ENCODE assay signal across 8 cellular contexts in genomic region chr4:185707622-185708021, GRCh38.
DNase-seq lines count a peak whose midpoint lies in the region; ATAC-seq, FAIRE-seq and TF ChIP-seq lines count a peak whose summit lies in the region.
"Not testable (repeated sequence)": the region's sequence is repeated elsewhere in the genome, so short reads cannot be mapped to it uniquely, and the experiment has no call there.

No MANE protein-coding gene starts in this region.

- not testable (repeated sequence) for H3K27me3 Mint-ChIP-seq in neural progenitor cell (ENCODE audit: insufficient read depth, low read depth)

- not testable (repeated sequence) for BruUV-seq in endothelial cell of umbilical vein (replicated peaks; lab: Mats Ljungman, UMichigan)

- peaks cover 15% of the 10 kb centered on the region for H3K9me3 Mint-ChIP-seq in neural progenitor cell

- H3K9ac ChIP-seq in endothelial cell of umbilical vein (replicated peaks; ENCODE audit: extremely low read depth, insufficient read depth, low read length); neural progenitor cell: not testable (repeated sequence)

- dilution Hi-C loops in endothelial cell of umbilical vein (cut with MboI; ENCODE audit: extremely low pct_ligation_motif_present, low sequenced_read_pairs) = not testable (repeated sequence)

- intact Hi-C loops in adrenal gland (cut with DNase I); heart right ventricle (cut with DNase I): not testable (repeated sequence)
- intact Hi-C loops in endothelial cell of umbilical vein (cut with micrococcal nuclease) = loop anchor here (1.0 to 2.0 kb wide), 2 partner anchors 13 to 65 kb away; no protein-coding TSS in a partner anchor

- not testable (repeated sequence) for H3K9me1 ChIP-seq in endothelial cell of umbilical vein (replicated peaks; ENCODE audit: control insufficient read depth, extremely low read depth, insufficient read depth, low read length)

- CTCF ChIA-PET in endothelial cell of umbilical vein (lab: Charles Lee) = interaction anchor here (1.5 kb wide), 2 partner anchors 67 to 314 kb away, joined by 3 to 4 read pairs; no protein-coding TSS in a partner anchor

- H3K27ac Mint-ChIP-seq in neural progenitor cell = peak overlapping the region; percentile 34

- FAIRE-seq in RCC 7860 (lab: Jason Lieb, UNC); endothelial cell of umbilical vein (lab: Jason Lieb, UNC): not testable (repeated sequence)

- DNase-seq in ELR (ENCODE audit: low read depth) (peak; percentile 41), RCC 7860 (ENCODE audit: low spot score) (peak; percentile 61), adrenal gland (peak in 1 of 7 donors; percentile 25), stromal cell of bone marrow (ENCODE audit: low read depth) (peak; percentile 69)
- not testable (repeated sequence) for DNase-seq in endothelial cell of umbilical vein (ENCODE audit: low read depth, low spot score); heart right ventricle; neural progenitor cell (ENCODE audit: low spot score)

- H4K20me1 ChIP-seq in endothelial cell of umbilical vein (replicated peaks; ENCODE audit: control insufficient read depth, extremely low read depth, insufficient read depth, low read length); neural progenitor cell (ENCODE audit: low read depth): not testable (repeated sequence)

- H3K4me1 ChIP-seq in adrenal gland (replicated peaks in 1 of 2) (peaks cover 5 to 58% of the 10 kb centered on the region in 2 donors), endothelial cell of umbilical vein (ENCODE audit: control insufficient read depth, extremely low read depth, insufficient read depth, low read length) (peaks cover 42% of the 10 kb centered on the region), heart right ventricle (peaks cover 3 to 68% (median 30%) of the 10 kb centered on the region in 9 donors)
- not testable (repeated sequence) for H3K4me1 ChIP-seq in neural progenitor cell

- H3K9me3 ChIP-seq in adrenal gland (replicated peaks in 1 of 3); endothelial cell of umbilical vein (replicated peaks; ENCODE audit: control insufficient read depth, insufficient read depth, low read length); neural progenitor cell (ENCODE audit: low read depth): not testable (repeated sequence)
- H3K9me3 ChIP-seq in heart right ventricle = peaks cover 0 to 17% (median 3%) of the 10 kb centered on the region in 11 donors

- H3K27ac ChIP-seq in adrenal gland (peak overlapping the region; percentile 22 to 79 (median 41)), endothelial cell of umbilical vein (ENCODE audit: insufficient read depth, low read depth, low read length) (peak overlapping the region; percentile 83), heart right ventricle (peak overlapping the region in 7 of 10 donors; percentile 29 to 74 (median 65))
- H3K27ac ChIP-seq in neural progenitor cell = not testable (repeated sequence)

- H3K79me2 ChIP-seq in endothelial cell of umbilical vein (ENCODE audit: control insufficient read depth, insufficient read depth, low read length); neural progenitor cell (ENCODE audit: low read depth): not testable (repeated sequence)

- H3F3A ChIP-seq in neural progenitor cell (ENCODE audit: low read depth) = not testable (repeated sequence)

- not testable (repeated sequence) for H3K27me3 ChIP-seq in adrenal gland; endothelial cell of umbilical vein (ENCODE audit: control insufficient read depth in 2 of 2, insufficient read depth in 2 of 2, low read length in 2 of 2); heart right ventricle; neural progenitor cell

- peak; percentile 35 for ATAC-seq in HG02798 (IDR thresholded peaks at IDR 0.05; ENCODE audit: poor library complexity, unreplicated experiment)
- not testable (repeated sequence) for ATAC-seq in heart right ventricle

- not testable (repeated sequence) for H3K4me3 Mint-ChIP-seq in neural progenitor cell

- H3K4me3 ChIP-seq in adrenal gland; endothelial cell of umbilical vein (replicated peaks in 1 of 3; ENCODE audit: insufficient read depth in 1 of 3, low read depth in 1 of 3, low read length in 3 of 3); heart right ventricle; neural progenitor cell: not testable (repeated sequence)

- WGBS in adrenal gland, 4 donors = 41 to 63% (median 51%) methylated on average over 4 of the region's 4 CpGs
- WGBS in heart right ventricle, 2 donors = 46 to 48% methylated on average over 4 of the region's 4 CpGs

- H3K36me3 Mint-ChIP-seq in neural progenitor cell = peaks cover 17% of the 10 kb centered on the region

- POLR2A ChIA-PET in endothelial cell of umbilical vein (lab: Charles Lee) = not testable (repeated sequence)

- H3K4me1 Mint-ChIP-seq in neural progenitor cell = not testable (repeated sequence)

- not testable (repeated sequence) for TF ChIP-seq CTCF in adrenal gland (IDR thresholded peaks at IDR 0.05); endothelial cell of umbilical vein (IDR thresholded peaks at IDR 0.05; ENCODE audit: extremely low read depth in 1 of 2, insufficient read depth in 1 of 2, low read depth in 1 of 2, low read length in 2 of 2); heart right ventricle (IDR thresholded peaks at IDR 0.05); neural progenitor cell (IDR thresholded peaks at IDR 0.05)

- H2AFZ ChIP-seq in endothelial cell of umbilical vein (ENCODE audit: low read depth, low read length); neural progenitor cell (replicated peaks): not testable (repeated sequence)

- not testable (repeated sequence) for H3K36me3 ChIP-seq in adrenal gland (replicated peaks in 1 of 2); endothelial cell of umbilical vein (ENCODE audit: control insufficient read depth in 2 of 2, extremely low read depth in 1 of 2, insufficient read depth in 2 of 2, low read length in 2 of 2); neural progenitor cell
- H3K36me3 ChIP-seq in heart right ventricle = peaks cover 0 to 24% (median 0%) of the 10 kb centered on the region in 9 donors

- not testable (repeated sequence) for TF ChIP-seq POLR2A in adrenal gland (IDR thresholded peaks at IDR 0.05); endothelial cell of umbilical vein (IDR thresholded peaks at IDR 0.05; ENCODE audit: low read depth, low read length)

- H3K4me2 ChIP-seq in endothelial cell of umbilical vein (ENCODE audit: insufficient read depth, low read length); neural progenitor cell: not testable (repeated sequence)
